ENCODE assay signal across 8 cellular contexts in the genomic region with DNA sequence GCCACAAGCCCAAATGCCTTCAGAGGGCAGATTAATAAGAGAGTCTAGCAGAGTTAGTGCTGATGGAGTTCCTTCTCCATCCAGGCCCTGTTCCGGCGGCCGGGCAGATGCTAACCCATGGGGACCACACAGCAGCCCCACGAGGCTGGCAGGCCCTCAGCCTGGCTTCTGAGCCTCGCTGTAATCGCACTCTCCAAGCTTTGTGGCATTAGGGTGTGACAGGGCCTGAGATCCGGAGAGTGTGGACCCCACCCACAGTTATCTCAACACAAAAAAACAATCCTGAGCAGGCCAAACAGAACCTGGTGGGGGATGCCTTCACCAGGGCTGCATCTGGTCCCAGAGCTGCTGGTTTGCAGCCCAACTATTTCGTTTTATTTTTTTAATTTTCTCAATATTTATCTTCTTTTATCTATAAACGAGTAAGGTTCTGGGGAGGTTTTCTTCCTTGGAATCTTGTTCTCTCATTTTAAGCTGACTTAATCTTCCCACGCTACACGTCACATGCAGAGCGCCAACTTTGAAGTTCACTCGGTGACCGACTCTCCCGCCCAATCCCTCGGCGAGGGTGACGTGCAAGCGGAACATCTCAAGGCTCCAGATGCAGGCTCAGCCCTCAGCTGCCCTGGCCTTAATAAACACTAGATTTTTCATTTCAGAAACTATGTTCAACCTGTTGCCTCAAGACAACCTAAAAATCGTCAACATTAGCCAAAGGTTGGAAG.
DNase-seq lines count a peak whose midpoint lies in the region; ATAC-seq and TF ChIP-seq lines count a peak whose summit lies in the region.
"Not testable (repeated sequence)": the region's sequence is repeated elsewhere in the genome, so short reads cannot be mapped to it uniquely, and the experiment has no call there.

No MANE protein-coding gene starts in this region.

- H3K27ac Mint-ChIP-seq in activated T-helper 17 cell treated with anti-CD3 and anti-CD28 coated beads, Interleukin-2, amount 50 U/mL, for 72 hours, result peak overlapping the region; percentile 82
- H3K27ac Mint-ChIP-seq in natural killer cell treated with Interleukin-12 subunit alpha and Interleukin-12 subunit beta and Interleukin-15 and Interleukin-18, amount 100 ng/mL, for 72 hours, result peak overlapping the region; percentile 81 to 88

- not testable (repeated sequence) for H3K9me3 ChIP-seq in BLaER1 treated with 17β-estradiol and CSF1 and Interleukin-3, amounts not matched to agents 10 nM and 100 nM (replicated peaks in 1 of 11); Peyer's patch; colonic mucosa; thoracic aorta

- peak overlapping the region in 7 of 11 experiments; percentile 36 to 66 (median 49); a peak in 8 of 22 replicates for H3K27ac ChIP-seq in BLaER1 treated with 17β-estradiol and CSF1 and Interleukin-3, amounts not matched to agents 10 nM and 100 nM
- H3K27ac ChIP-seq in Peyer's patch (peak overlapping the region in 3 of 4 donors; percentile 42 to 78 (median 69)), colonic mucosa (peak overlapping the region; percentile 40), thoracic aorta (peak overlapping the region; percentile 76 to 83)

- TF ChIP-seq CTCF in Peyer's patch (IDR thresholded peaks at IDR 0.05); colonic mucosa (IDR thresholded peaks at IDR 0.05); thoracic aorta (IDR thresholded peaks at IDR 0.05): not testable (repeated sequence)

- not testable (repeated sequence) for H3K36me3 Mint-ChIP-seq in activated T-helper 17 cell treated with anti-CD3 and anti-CD28 coated beads, Interleukin-2, amount 50 U/mL, for 72 hours (ENCODE audit: low read depth); natural killer cell treated with Interleukin-12 subunit alpha and Interleukin-12 subunit beta and Interleukin-15 and Interleukin-18, amount 100 ng/mL, for 72 hours

- not testable (repeated sequence) for DNase-seq in Peyer's patch; colonic mucosa; left cardiac atrium; natural killer cell treated with Interleukin-12 subunit alpha and Interleukin-12 subunit beta and Interleukin-15 and Interleukin-18, amount 100 ng/mL, for 72 hours (ENCODE audit: low spot score); thoracic aorta (ENCODE audit: low spot score)

- ATAC-seq in HG02885 (IDR thresholded peaks at IDR 0.05; ENCODE audit: poor library complexity, unreplicated experiment) (peak; percentile 20), left cardiac atrium (peak; percentile 12 to 47)
- peak; percentile 52 for ATAC-seq in activated T-helper 17 cell treated with anti-CD3 and anti-CD28 coated beads, Interleukin-2, amount 50 U/mL, for 72 hours (replicated peaks)
- peak in 1 of 2 donors; percentile 17 for ATAC-seq in natural killer cell treated with Interleukin-12 subunit alpha and Interleukin-12 subunit beta and Interleukin-15 and Interleukin-18, amount 100 ng/mL, for 72 hours
- ATAC-seq in thoracic aorta (ENCODE audit: insufficient number of reproducible peaks, low FRiP score, low read depth), result not testable (repeated sequence)

- not testable (repeated sequence) for TF ChIP-seq POLR2A in Peyer's patch (IDR thresholded peaks at IDR 0.05)

- not testable (repeated sequence) for H3K27me3 Mint-ChIP-seq in activated T-helper 17 cell treated with anti-CD3 and anti-CD28 coated beads, Interleukin-2, amount 50 U/mL, for 72 hours; natural killer cell treated with Interleukin-12 subunit alpha and Interleukin-12 subunit beta and Interleukin-15 and Interleukin-18, amount 100 ng/mL, for 72 hours

- peak overlapping the region in 10 of 11 experiments; percentile 29 to 77 (median 62); a peak in 16 of 22 replicates for H3K4me2 ChIP-seq in BLaER1 treated with 17β-estradiol and CSF1 and Interleukin-3, amounts not matched to agents 10 nM and 100 nM

- not testable (repeated sequence) for H4K20me1 ChIP-seq in BLaER1 treated with 17β-estradiol and CSF1 and Interleukin-3, amounts not matched to agents 10 nM and 100 nM

- H3K27me3 ChIP-seq in BLaER1 treated with 17β-estradiol and CSF1 and Interleukin-3, amounts not matched to agents 10 nM and 100 nM; Peyer's patch; colonic mucosa; thoracic aorta (replicated peaks; ENCODE audit: insufficient read depth): not testable (repeated sequence)

- not testable (repeated sequence) for H3K9me3 Mint-ChIP-seq in activated T-helper 17 cell treated with anti-CD3 and anti-CD28 coated beads, Interleukin-2, amount 50 U/mL, for 72 hours; natural killer cell treated with Interleukin-12 subunit alpha and Interleukin-12 subunit beta and Interleukin-15 and Interleukin-18, amount 100 ng/mL, for 72 hours

- H3K4me1 Mint-ChIP-seq in activated T-helper 17 cell treated with anti-CD3 and anti-CD28 coated beads, Interleukin-2, amount 50 U/mL, for 72 hours, result not testable (repeated sequence)
- H3K4me1 Mint-ChIP-seq in natural killer cell treated with Interleukin-12 subunit alpha and Interleukin-12 subunit beta and Interleukin-15 and Interleukin-18, amount 100 ng/mL, for 72 hours (ENCODE audit: low read depth in 2 of 2), result peaks cover 15 to 16% of the 10 kb centered on the region in 2 donors

- intact Hi-C loops in colonic mucosa (cut with DNase I); left cardiac atrium (cut with DNase I): not testable (repeated sequence)

- not testable (repeated sequence) for H3K36me3 ChIP-seq in BLaER1 treated with 17β-estradiol and CSF1 and Interleukin-3, amounts not matched to agents 10 nM and 100 nM; Peyer's patch; colonic mucosa; thoracic aorta

- H3K4me3 ChIP-seq in BLaER1 treated with 17β-estradiol and CSF1 and Interleukin-3, amounts not matched to agents 10 nM and 100 nM; colonic mucosa: not testable (repeated sequence)
- H3K4me3 ChIP-seq in Peyer's patch (peak overlapping the region in 2 of 4 donors; percentile 18 to 27), thoracic aorta (peak overlapping the region; percentile 70)

- peak overlapping the region in 2 of 11 experiments; percentile 39 to 43; a peak in 3 of 22 replicates for H3K9ac ChIP-seq in BLaER1 treated with 17β-estradiol and CSF1 and Interleukin-3, amounts not matched to agents 10 nM and 100 nM
- not testable (repeated sequence) for H3K9ac ChIP-seq in colonic mucosa (ENCODE audit: low read depth in 2 of 2, low read length in 2 of 2)

- H3K4me3 Mint-ChIP-seq in activated T-helper 17 cell treated with anti-CD3 and anti-CD28 coated beads, Interleukin-2, amount 50 U/mL, for 72 hours, result peak overlapping the region; percentile 75
- peak overlapping the region; percentile 79 for H3K4me3 Mint-ChIP-seq in natural killer cell treated with Interleukin-12 subunit alpha and Interleukin-12 subunit beta and Interleukin-15 and Interleukin-18, amount 100 ng/mL, for 72 hours

- H3K4me1 ChIP-seq in BLaER1 treated with 17β-estradiol and CSF1 and Interleukin-3, amounts not matched to agents 10 nM and 100 nM, result peaks cover 4 to 19% (median 9%) of the 10 kb centered on the region in 10 experiments; a peak in 16 of 20 replicates
- not testable (repeated sequence) for H3K4me1 ChIP-seq in Peyer's patch, colonic mucosa
- H3K4me1 ChIP-seq in thoracic aorta (ENCODE audit: control insufficient read depth in 1 of 2, low read depth in 2 of 2), result peaks cover 7 to 29% of the 10 kb centered on the region in 2 donors
